Comparison of ENCODE assay signal across 15 cellular contexts in the genomic region with DNA sequence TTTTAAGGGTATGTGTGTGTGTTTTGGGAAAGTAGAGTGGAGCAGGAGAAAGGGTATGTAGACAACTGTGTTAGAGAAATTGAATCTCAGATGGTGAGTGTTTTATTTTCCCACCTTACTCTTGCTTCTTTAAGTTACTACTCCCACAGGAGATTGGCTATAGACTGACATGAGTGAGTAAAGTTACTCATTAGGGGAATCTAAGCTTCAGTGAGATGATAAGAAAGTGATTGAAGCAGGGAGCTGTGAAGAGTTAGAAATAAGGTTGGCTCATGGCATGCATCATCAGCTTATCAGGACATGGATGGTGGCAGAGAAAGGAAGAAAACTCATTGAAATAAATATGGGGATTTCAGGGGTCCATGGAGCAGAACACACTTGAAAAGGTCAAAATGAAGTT.
DNase-seq lines count a peak whose midpoint lies in the region; ATAC-seq, FAIRE-seq and TF ChIP-seq lines count a peak whose summit lies in the region.
"Had no signal": no experiment of that assay in that cellular context is flagged by ENCODE, and none has a peak within 500 bp of the region (broad histone marks: within the 10 kb centered on the region; RNA-seq: fewer than 3 reads in every experiment).

No MANE protein-coding gene starts in this region.

- H3K4me2 ChIP-seq in K562 (ENCODE audit: insufficient read depth, low read length) = no peak overlapping the region

- peaks cover 18% of the 10 kb centered on the region for H4K20me1 ChIP-seq in K562 (replicated peaks; ENCODE audit: control insufficient read depth, insufficient read depth, low read length)

- H2AFZ ChIP-seq in K562 (ENCODE audit: low read depth, low read length) = no peak overlapping the region

- TF ChIP-seq POLR2A in K562 (conservative IDR thresholded peaks at IDR 0.05) = peak; percentile 28; the same call in 1 of the 2 replicates

- H3K27me3 ChIP-seq in K562 (ENCODE audit: control insufficient read depth in 2 of 2, insufficient read depth in 2 of 2, low read length in 2 of 2) (no peaks in the 10 kb centered on the region), psoas muscle (ENCODE audit: insufficient read depth in 3 of 3, low read length in 2 of 3) (no peaks in the 10 kb centered on the region)
- H3K27me3 ChIP-seq: heart right ventricle, right lobe of liver had no signal

- no peaks in the 10 kb centered on the region for H3K9me3 ChIP-seq in K562 (replicated peaks; ENCODE audit: control insufficient read depth, insufficient read depth, low read depth, low read length)
- H3K9me3 ChIP-seq in psoas muscle = no peaks in the 10 kb centered on the region
- H3K9me3 ChIP-seq: heart right ventricle, right lobe of liver had no signal

- TF ChIP-seq CTCF in K562 (IDR thresholded peaks at IDR 0.05 in 2 of 3, conservative IDR thresholded peaks at IDR 0.05 in 1 of 3; ENCODE audit: insufficient read depth in 2 of 3, low read depth in 1 of 3, low read length in 3 of 3) (no peak), psoas muscle (IDR thresholded peaks at IDR 0.05) (no peak)

- no peak overlapping the region for H3K4me3 ChIP-seq in K562
- no peak overlapping the region for H3K4me3 ChIP-seq in psoas muscle
- H3K4me3 ChIP-seq: heart right ventricle, right lobe of liver had no signal

- intact Hi-C loops in K562 (cut with micrococcal nuclease) = no loop called here
- intact Hi-C loops in psoas muscle (cut with DNase I) = no loop called here

- H3K9me1 ChIP-seq in K562 (ENCODE audit: control insufficient read depth, insufficient read depth, low read length) = no peaks in the 10 kb centered on the region

- no peak for TF ChIP-seq RAD21 in K562 (CRISPR knock-in tag; conservative IDR thresholded peaks at IDR 0.05 in 1 of 2, IDR thresholded peaks at IDR 0.05 in 1 of 2)

- BruUV-seq in K562 (replicated peaks; lab: Mats Ljungman, UMichigan) = no TSS peak

- DNase-seq in Caki2 (ENCODE audit: low read depth) (peak; percentile 28), K562 (ENCODE audit: extremely low read depth in 1 of 4, low spot score in 3 of 4) (no peak), psoas muscle (no peak), NCI-H2107 (lab: John Stamatoyannopoulos, UW) (no peak)
- DNase-seq: activated gamma-delta T cell; COR-L47; heart right ventricle; left colon; MV-4-11; right lobe of liver; stimulated activated CD4-positive, alpha-beta T cell treated with anti-CD3 and anti-CD28 coated beads, Interleukin-4, amount 100 ng/mL, for 4 hours had no signal

- H3K9ac ChIP-seq in K562 (ENCODE audit: insufficient read depth in 1 of 2, low read depth in 2 of 2, low read length in 2 of 2) = no peak overlapping the region

- POLR2A ChIA-PET in K562 (lab: Yijun Ruan, JAX) = interaction anchor here (1.2 kb wide), 1 partner anchor 12 kb away, joined by 3 read pairs; no protein-coding TSS in a partner anchor

- FAIRE-seq in K562 (lab: Jason Lieb, UNC) = no peak

- H3K4me1 ChIP-seq in K562 (replicated peaks in 1 of 2; ENCODE audit: control insufficient read depth in 2 of 2, insufficient read depth in 2 of 2, low read length in 2 of 2) (no peaks in the 10 kb centered on the region), psoas muscle (peaks cover 92% of the 10 kb centered on the region)

- ATAC-seq in HG02610 (IDR thresholded peaks at IDR 0.05; ENCODE audit: unreplicated experiment) = peak; percentile 18
- ATAC-seq in K562 = no peak; the same call in 2 of the 3 replicates
- peak in 2 of 4 donors; percentile 2 to 26 for ATAC-seq in psoas muscle
- ATAC-seq in GM19455 (IDR thresholded peaks at IDR 0.05; ENCODE audit: unreplicated experiment) = no peak
- no peak for ATAC-seq in GM19463 (IDR thresholded peaks at IDR 0.05; ENCODE audit: unreplicated experiment)
- ATAC-seq: left colon, right lobe of liver, SK-N-SH treated with all-trans-retinoic acid at 6 μM for 48 hours had no signal

- TF ChIP-seq EP300 in K562 (IDR thresholded peaks at IDR 0.05; ENCODE audit: low read length) = no peak

- in situ Hi-C loops in Caki2 (cut with HindIII; ENCODE audit: low pct_unique_long_range_greater_than_20kb, low sequenced_read_pairs) (no loop called here), K562 (cut with MboI) (no loop called here)

- H3K27ac ChIP-seq in K562 (ENCODE audit: extremely low read depth, low read depth, low read length) (no peak overlapping the region), psoas muscle (peak overlapping the region; percentile 82)
- H3K27ac ChIP-seq: right lobe of liver had no signal

- peaks cover 53% of the 10 kb centered on the region for H3K36me3 ChIP-seq in K562 (ENCODE audit: control insufficient read depth, insufficient read depth, low read length)
- H3K36me3 ChIP-seq in psoas muscle (ENCODE audit: insufficient read depth in 1 of 2, low read depth in 1 of 2) = peaks cover 0 to 3% of the 10 kb centered on the region in 2 donors
- H3K36me3 ChIP-seq: right lobe of liver had no signal

- CTCF ChIA-PET in K562 (lab: Yijun Ruan, JAX; ENCODE audit: low intra/inter-chr PET ratio) = no interaction called here

- H3K79me2 ChIP-seq in K562 (ENCODE audit: control insufficient read depth, insufficient read depth, low read length) = peaks cover 100% of the 10 kb centered on the region

TF ChIP-seq in K562, 482 proteins besides CTCF, POLR2A, EP300 and RAD21:
- TF ChIP-seq HDAC3 (IDR thresholded peaks at IDR 0.05; ENCODE audit: borderline replicate concordance, partially characterized antibody) = no peak
- TF ChIP-seq GTF2F1 (IDR thresholded peaks at IDR 0.05; ENCODE audit: low read depth, low read length) = no peak
- TF ChIP-seq KDM1A (IDR thresholded peaks at IDR 0.05) = peak in 1 of 2 experiments; percentile 34; a peak in 1 of 4 replicates
- TF ChIP-seq RERE (CRISPR knock-in tag; IDR thresholded peaks at IDR 0.05; ENCODE audit: borderline replicate concordance) = no peak
- TF ChIP-seq CCAR2 (IDR thresholded peaks at IDR 0.05; ENCODE audit: low read depth, low read length) = no peak
- no peak for TF ChIP-seq TEAD1 (CRISPR knock-in tag; IDR thresholded peaks at IDR 0.05)
